ENCODE assay signal across 1 cellular context in the genomic region with DNA sequence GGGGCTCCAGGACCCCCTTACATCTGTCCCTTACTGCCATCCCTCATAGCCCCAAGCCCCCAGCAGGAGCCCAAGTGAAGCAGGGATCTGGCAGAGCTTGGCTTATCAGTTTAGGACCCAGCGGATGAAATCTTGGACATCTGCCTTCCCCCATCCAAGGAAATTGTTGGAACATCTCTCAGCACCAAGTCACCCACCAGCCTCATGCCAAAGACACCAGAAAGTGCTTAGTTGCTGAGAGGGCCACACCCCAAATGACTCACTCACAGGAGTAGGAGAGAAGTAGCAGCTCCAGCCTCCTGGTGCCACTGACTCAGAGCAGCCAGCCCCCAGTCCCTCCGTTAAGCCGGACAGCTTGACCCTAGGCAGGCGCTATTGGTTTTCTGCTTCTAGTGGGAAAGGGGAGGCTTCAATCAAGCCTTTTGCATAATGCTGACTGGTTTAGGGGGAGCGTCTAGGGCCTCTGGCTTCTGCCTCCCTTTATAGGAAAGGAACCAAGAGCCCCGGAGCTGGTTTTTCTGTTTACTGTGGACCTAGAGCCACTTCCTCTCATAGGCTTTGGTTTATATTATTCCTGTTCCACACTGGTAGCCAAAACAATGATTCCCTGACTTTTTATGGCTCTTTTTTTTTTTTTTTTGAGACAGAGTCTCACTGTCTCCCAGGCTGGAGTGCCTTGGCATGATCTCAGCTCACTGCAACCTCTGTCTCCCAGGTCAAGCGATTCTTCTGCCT.
TF ChIP-seq lines count a peak whose summit lies in the region.

No MANE protein-coding gene starts in this region.

TF ChIP-seq in GM23338, 12 proteins besides CTCF, POLR2A, EP300 and RAD21 (continued from another document):
- TF ChIP-seq JUNB (IDR thresholded peaks at IDR 0.05; ENCODE audit: unreplicated experiment) (no peak), EZH2 (IDR thresholded peaks at IDR 0.05; ENCODE audit: low read depth, unreplicated experiment) (no peak), NANOG (IDR thresholded peaks at IDR 0.05; ENCODE audit: borderline replicate concordance) (no peak), ZNF331 (CRISPR knock-in tag; IDR thresholded peaks at IDR 0.05; ENCODE audit: low read depth) (no peak)
- TF ChIP-seq, protein P1, sequence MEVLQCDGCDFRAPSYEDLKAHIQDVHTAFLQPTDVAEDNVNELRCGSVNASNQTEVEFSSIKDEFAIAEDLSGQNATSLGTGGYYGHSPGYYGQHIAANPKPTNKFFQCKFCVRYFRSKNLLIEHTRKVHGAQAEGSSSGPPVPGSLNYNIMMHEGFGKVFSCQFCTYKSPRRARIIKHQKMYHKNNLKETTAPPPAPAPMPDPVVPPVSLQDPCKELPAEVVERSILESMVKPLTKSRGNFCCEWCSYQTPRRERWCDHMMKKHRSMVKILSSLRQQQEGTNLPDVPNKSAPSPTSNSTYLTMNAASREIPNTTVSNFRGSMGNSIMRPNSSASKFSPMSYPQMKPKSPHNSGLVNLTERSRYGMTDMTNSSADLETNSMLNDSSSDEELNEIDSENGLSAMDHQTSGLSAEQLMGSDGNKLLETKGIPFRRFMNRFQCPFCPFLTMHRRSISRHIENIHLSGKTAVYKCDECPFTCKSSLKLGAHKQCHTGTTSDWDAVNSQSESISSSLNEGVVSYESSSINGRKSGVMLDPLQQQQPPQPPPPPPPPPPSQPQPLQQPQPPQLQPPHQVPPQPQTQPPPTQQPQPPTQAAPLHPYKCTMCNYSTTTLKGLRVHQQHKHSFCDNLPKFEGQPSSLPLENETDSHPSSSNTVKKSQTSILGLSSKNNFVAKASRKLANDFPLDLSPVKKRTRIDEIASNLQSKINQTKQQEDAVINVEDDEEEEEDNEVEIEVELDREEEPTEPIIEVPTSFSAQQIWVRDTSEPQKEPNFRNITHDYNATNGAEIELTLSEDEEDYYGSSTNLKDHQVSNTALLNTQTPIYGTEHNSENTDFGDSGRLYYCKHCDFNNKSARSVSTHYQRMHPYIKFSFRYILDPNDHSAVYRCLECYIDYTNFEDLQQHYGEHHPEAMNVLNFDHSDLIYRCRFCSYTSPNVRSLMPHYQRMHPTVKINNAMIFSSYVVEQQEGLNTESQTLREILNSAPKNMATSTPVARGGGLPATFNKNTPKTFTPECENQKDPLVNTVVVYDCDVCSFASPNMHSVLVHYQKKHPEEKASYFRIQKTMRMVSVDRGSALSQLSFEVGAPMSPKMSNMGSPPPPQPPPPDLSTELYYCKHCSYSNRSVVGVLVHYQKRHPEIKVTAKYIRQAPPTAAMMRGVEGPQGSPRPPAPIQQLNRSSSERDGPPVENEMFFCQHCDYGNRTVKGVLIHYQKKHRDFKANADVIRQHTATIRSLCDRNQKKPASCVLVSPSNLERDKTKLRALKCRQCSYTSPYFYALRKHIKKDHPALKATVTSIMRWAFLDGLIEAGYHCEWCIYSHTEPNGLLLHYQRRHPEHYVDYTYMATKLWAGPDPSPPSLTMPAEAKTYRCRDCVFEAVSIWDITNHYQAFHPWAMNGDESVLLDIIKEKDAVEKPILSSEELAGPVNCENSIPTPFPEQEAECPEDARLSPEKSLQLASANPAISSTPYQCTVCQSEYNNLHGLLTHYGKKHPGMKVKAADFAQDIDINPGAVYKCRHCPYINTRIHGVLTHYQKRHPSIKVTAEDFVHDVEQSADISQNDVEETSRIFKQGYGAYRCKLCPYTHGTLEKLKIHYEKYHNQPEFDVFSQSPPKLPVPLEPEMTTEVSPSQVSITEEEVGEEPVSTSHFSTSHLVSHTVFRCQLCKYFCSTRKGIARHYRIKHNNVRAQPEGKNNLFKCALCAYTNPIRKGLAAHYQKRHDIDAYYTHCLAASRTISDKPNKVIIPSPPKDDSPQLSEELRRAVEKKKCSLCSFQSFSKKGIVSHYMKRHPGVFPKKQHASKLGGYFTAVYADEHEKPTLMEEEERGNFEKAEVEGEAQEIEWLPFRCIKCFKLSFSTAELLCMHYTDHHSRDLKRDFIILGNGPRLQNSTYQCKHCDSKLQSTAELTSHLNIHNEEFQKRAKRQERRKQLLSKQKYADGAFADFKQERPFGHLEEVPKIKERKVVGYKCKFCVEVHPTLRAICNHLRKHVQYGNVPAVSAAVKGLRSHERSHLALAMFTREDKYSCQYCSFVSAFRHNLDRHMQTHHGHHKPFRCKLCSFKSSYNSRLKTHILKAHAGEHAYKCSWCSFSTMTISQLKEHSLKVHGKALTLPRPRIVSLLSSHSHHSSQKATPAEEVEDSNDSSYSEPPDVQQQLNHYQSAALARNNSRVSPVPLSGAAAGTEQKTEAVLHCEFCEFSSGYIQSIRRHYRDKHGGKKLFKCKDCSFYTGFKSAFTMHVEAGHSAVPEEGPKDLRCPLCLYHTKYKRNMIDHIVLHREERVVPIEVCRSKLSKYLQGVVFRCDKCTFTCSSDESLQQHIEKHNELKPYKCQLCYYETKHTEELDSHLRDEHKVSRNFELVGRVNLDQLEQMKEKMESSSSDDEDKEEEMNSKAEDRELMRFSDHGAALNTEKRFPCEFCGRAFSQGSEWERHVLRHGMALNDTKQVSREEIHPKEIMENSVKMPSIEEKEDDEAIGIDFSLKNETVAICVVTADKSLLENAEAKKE (CRISPR knock-in tag; IDR thresholded peaks at IDR 0.05), result no peak
